Comparison of ENCODE assay signal across 23 cellular contexts in genomic region chr16:46887524-46887854, GRCh38. TPM values are rescaled to one million over a fixed set of nuclear protein-coding genes. Genes with fewer than 3 reads are reported as not detected.
DNase-seq lines count a peak whose midpoint lies in the region; ATAC-seq and TF ChIP-seq lines count a peak whose summit lies in the region.
"Had no signal": no experiment of that assay in that cellular context is flagged by ENCODE, and none has a peak within 500 bp of the region (broad histone marks: within the 10 kb centered on the region; RNA-seq: fewer than 3 reads in every experiment).

No MANE protein-coding gene starts in this region.

- H3K27me3 Mint-ChIP-seq in GM23338 (ENCODE audit: insufficient read depth, low read depth, poor library complexity) = peaks cover 22% of the 10 kb centered on the region
- H3K27me3 Mint-ChIP-seq in activated CD8-positive, alpha-beta T cell treated with anti-CD3 and anti-CD28 coated beads, Interleukin-2, amount 10 ng/mL, durations not matched to agents 7 days and 5 days (ENCODE audit: low read depth) = peaks cover 11% of the 10 kb centered on the region
- peaks cover 27% of the 10 kb centered on the region for H3K27me3 Mint-ChIP-seq in stimulated activated naive CD8-positive, alpha-beta T cell treated with anti-CD3 and anti-CD28 coated beads, Interleukin-15, amount 100 ng/mL, for 72 hours

- H3K79me2 ChIP-seq in GM23338 (replicated peaks; ENCODE audit: insufficient read depth) = peaks cover 82% of the 10 kb centered on the region

- no peaks in the 10 kb centered on the region; the same call in none of the 2 replicates for H3K36me3 ChIP-seq in GM23338 (ENCODE audit: insufficient read depth)
- H3K36me3 ChIP-seq in body of pancreas (replicated peaks in 1 of 2; ENCODE audit: insufficient read depth in 1 of 2, low read depth in 2 of 2) = no peaks in the 10 kb centered on the region
- peaks cover 0 to 12% (median 0%) of the 10 kb centered on the region in 4 donors for H3K36me3 ChIP-seq in liver (ENCODE audit: control insufficient read depth in 4 of 4, insufficient read depth in 3 of 4, low read depth in 1 of 4, low read length in 3 of 4)
- H3K36me3 ChIP-seq in subcutaneous abdominal adipose tissue (ENCODE audit: control insufficient read depth in 5 of 5, insufficient read depth in 5 of 5, low read length in 5 of 5) = no peaks in the 10 kb centered on the region
- H3K36me3 ChIP-seq: ascending aorta, BE2C had no signal

- WGBS in body of pancreas, 2 donors = 17% methylated on average over 2 of the region's 2 CpGs; no CpG with 5 or more reads in 1 of the 2 donors
- WGBS in liver = 24% methylated on average over 2 of the region's 2 CpGs

- H3K27ac ChIP-seq in GM23338 (ENCODE audit: low read depth) (peak overlapping the region; percentile 80; the same call in 1 of the 2 replicates), body of pancreas (peak overlapping the region; percentile 89 to 95 (median 92)), liver (ENCODE audit: low read depth in 1 of 2, low read length in 2 of 2) (peak overlapping the region; percentile 92 to 94), subcutaneous abdominal adipose tissue (ENCODE audit: low read depth, low read length) (peak overlapping the region; percentile 94)

- H3K4me3 ChIP-seq in GM23338 = no peak overlapping the region
- H3K4me3 ChIP-seq in body of pancreas = no peak overlapping the region
- H3K4me3 ChIP-seq in liver (ENCODE audit: low read depth in 1 of 3, low read length in 3 of 3) = no peak overlapping the region
- no peak overlapping the region for H3K4me3 ChIP-seq in subcutaneous abdominal adipose tissue (ENCODE audit: low read depth in 1 of 5, low read length in 5 of 5)
- H3K4me3 ChIP-seq: ascending aorta, HAP-1 had no signal

- TF ChIP-seq RAD21 in liver (IDR thresholded peaks at IDR 0.05) = no peak

- ATAC-seq in GM23338 = no peak
- ATAC-seq in body of pancreas = no peak
- no peak for ATAC-seq in GM18858 (IDR thresholded peaks at IDR 0.05; ENCODE audit: unreplicated experiment)
- ATAC-seq in activated CD8-positive, alpha-beta T cell treated with anti-CD3 and anti-CD28 coated beads, Interleukin-2, amount 10 ng/mL, durations not matched to agents 7 days and 5 days = no peak
- ATAC-seq in stimulated activated naive CD8-positive, alpha-beta T cell treated with anti-CD3 and anti-CD28 coated beads, Interleukin-15, amount 100 ng/mL, for 72 hours = no peak
- ATAC-seq: left colon; PC-3; right cardiac atrium; stimulated activated naive CD8-positive, alpha-beta T cell treated with anti-CD3 and anti-CD28 coated beads, Interleukin-15, Interleukin-2, amounts not matched to agents 100 U/mL and 50 U/mL, for 24 hours had no signal

- no peaks in the 10 kb centered on the region for H3K9me3 Mint-ChIP-seq in GM23338
- no peaks in the 10 kb centered on the region for H3K9me3 Mint-ChIP-seq in activated CD8-positive, alpha-beta T cell treated with anti-CD3 and anti-CD28 coated beads, Interleukin-2, amount 10 ng/mL, durations not matched to agents 7 days and 5 days (ENCODE audit: insufficient read depth)
- H3K9me3 Mint-ChIP-seq in stimulated activated naive CD8-positive, alpha-beta T cell treated with anti-CD3 and anti-CD28 coated beads, Interleukin-15, amount 100 ng/mL, for 72 hours = no peaks in the 10 kb centered on the region
- H3K9me3 Mint-ChIP-seq: activated naive CD4-positive, alpha-beta T cell treated with anti-CD3 and anti-CD28 coated beads, Interleukin-2, amount 50 U/mL, for 24 hours; naive B cell had no signal

- CTCF ChIA-PET in activated CD8-positive, alpha-beta T cell treated with anti-CD3 and anti-CD28 coated beads, Interleukin-2, amount 10 ng/mL, durations not matched to agents 7 days and 5 days (lab: Charles Lee) = interaction anchor here (1.3 to 1.4 kb wide), 2 partner anchors 15 to 21 kb away, joined by 3 to 5 read pairs; no protein-coding TSS in a partner anchor

- TF ChIP-seq CTCF in GM23338 (conservative IDR thresholded peaks at IDR 0.05; ENCODE audit: low read depth in 2 of 2) = no peak
- no peak for TF ChIP-seq CTCF in body of pancreas (IDR thresholded peaks at IDR 0.05)
- TF ChIP-seq CTCF in liver (IDR thresholded peaks at IDR 0.05; ENCODE audit: low read depth, low read length, missing input control) = no peak

- H3K9ac ChIP-seq in liver (ENCODE audit: low read depth in 1 of 2, low read length in 2 of 2) = peak overlapping the region in 1 of 2 donors; percentile 99
- no peak overlapping the region for H3K9ac ChIP-seq in subcutaneous abdominal adipose tissue (ENCODE audit: low read length in 5 of 5)

- H3K9me3 ChIP-seq in body of pancreas = no peaks in the 10 kb centered on the region
- H3K9me3 ChIP-seq in liver (ENCODE audit: control insufficient read depth in 4 of 4, low read length in 3 of 4) = no peaks in the 10 kb centered on the region
- H3K9me3 ChIP-seq in subcutaneous abdominal adipose tissue (ENCODE audit: control insufficient read depth in 5 of 5, low read length in 5 of 5) = no peaks in the 10 kb centered on the region
- H3K9me3 ChIP-seq: ascending aorta, BE2C, HAP-1 had no signal

- H3K4me1 ChIP-seq in GM23338 (ENCODE audit: insufficient read depth) (peaks cover 27% of the 10 kb centered on the region), body of pancreas (peaks cover 60% of the 10 kb centered on the region), liver (ENCODE audit: control insufficient read depth in 4 of 4, insufficient read depth in 4 of 4, low read length in 3 of 4) (peaks cover 3 to 60% (median 24%) of the 10 kb centered on the region in 4 donors), subcutaneous abdominal adipose tissue (ENCODE audit: control insufficient read depth in 5 of 5, insufficient read depth in 5 of 5, low read length in 5 of 5) (peaks cover 0 to 87% (median 71%) of the 10 kb centered on the region in 5 donors)

- H3K27me3 ChIP-seq in GM23338 (ENCODE audit: insufficient read depth) (no peaks in the 10 kb centered on the region), body of pancreas (no peaks in the 10 kb centered on the region), liver (ENCODE audit: control insufficient read depth in 4 of 4, insufficient read depth in 4 of 4, low read length in 3 of 4) (no peaks in the 10 kb centered on the region), subcutaneous abdominal adipose tissue (ENCODE audit: control insufficient read depth in 5 of 5, insufficient read depth in 4 of 5, low read length in 5 of 5) (no peaks in the 10 kb centered on the region)
- H3K27me3 ChIP-seq: ascending aorta, BE2C had no signal

- H3K4me1 Mint-ChIP-seq in GM23338 = peaks cover 39% of the 10 kb centered on the region
- H3K4me1 Mint-ChIP-seq in activated CD8-positive, alpha-beta T cell treated with anti-CD3 and anti-CD28 coated beads, Interleukin-2, amount 10 ng/mL, durations not matched to agents 7 days and 5 days (ENCODE audit: low read depth) = peaks cover 15% of the 10 kb centered on the region
- peaks cover 34% of the 10 kb centered on the region for H3K4me1 Mint-ChIP-seq in stimulated activated naive CD8-positive, alpha-beta T cell treated with anti-CD3 and anti-CD28 coated beads, Interleukin-15, amount 100 ng/mL, for 72 hours

- peaks cover 45% of the 10 kb centered on the region for H4K20me1 ChIP-seq in GM23338 (replicated peaks; ENCODE audit: insufficient read depth)

- DNase-seq in GM23338 (ENCODE audit: low spot score) (no peak), body of pancreas (no peak), globus pallidus (ENCODE audit: low spot score) (no peak)
- DNase-seq in activated CD8-positive, alpha-beta T cell treated with anti-CD3 and anti-CD28 coated beads, Interleukin-2, amount 10 ng/mL, durations not matched to agents 7 days and 5 days = no peak
- no peak for DNase-seq in stimulated activated naive CD8-positive, alpha-beta T cell treated with anti-CD3 and anti-CD28 coated beads, Interleukin-15, amount 100 ng/mL, for 72 hours
- DNase-seq: activated CD4-positive, alpha-beta T cell treated with anti-CD3 and anti-CD28 coated beads, Interleukin-2, amount 50 U/mL, for 4 hours; activated CD8-positive, alpha-beta memory T cell treated with anti-CD3 and anti-CD28 coated beads, Interleukin-2, amount 50 U/mL, for 4 hours; BE2C; DND-41; left colon; naive B cell; NCI-H2081 treated with DMSO at 0.1 percent for 48 hours; PC-3; right cardiac atrium; Right ventricle myocardium superior; stimulated activated naive CD8-positive, alpha-beta T cell treated with anti-CD3 and anti-CD28 coated beads, Interleukin-15, Interleukin-2, amounts not matched to agents 100 U/mL and 50 U/mL, for 24 hours; T-helper 9 cell had no signal

- POLR2A ChIA-PET in activated CD8-positive, alpha-beta T cell treated with anti-CD3 and anti-CD28 coated beads, Interleukin-2, amount 10 ng/mL, durations not matched to agents 7 days and 5 days (lab: Charles Lee) = no interaction called here

- intact Hi-C loops in body of pancreas (cut with DNase I) = no loop called here

- H3K27ac Mint-ChIP-seq in GM23338 = 0 out of 2 replicates have a peak overlapping the region, but pooled peaks have one; percentile 67
- H3K27ac Mint-ChIP-seq in activated CD8-positive, alpha-beta T cell treated with anti-CD3 and anti-CD28 coated beads, Interleukin-2, amount 10 ng/mL, durations not matched to agents 7 days and 5 days = no peak overlapping the region
- H3K27ac Mint-ChIP-seq in stimulated activated naive CD8-positive, alpha-beta T cell treated with anti-CD3 and anti-CD28 coated beads, Interleukin-15, amount 100 ng/mL, for 72 hours = no peak overlapping the region
- H3K27ac Mint-ChIP-seq: activated naive CD4-positive, alpha-beta T cell treated with anti-CD3 and anti-CD28 coated beads, Interleukin-2, amount 50 U/mL, for 24 hours had no signal

- H3K4me2 ChIP-seq in GM23338 = peak overlapping the region; percentile 96; the same call in 1 of the 2 replicates

- H3K36me3 Mint-ChIP-seq in GM23338 (ENCODE audit: low read depth) = peaks cover 67% of the 10 kb centered on the region
- H3K36me3 Mint-ChIP-seq in activated CD8-positive, alpha-beta T cell treated with anti-CD3 and anti-CD28 coated beads, Interleukin-2, amount 10 ng/mL, durations not matched to agents 7 days and 5 days (ENCODE audit: low read depth) = no peaks in the 10 kb centered on the region
- H3K36me3 Mint-ChIP-seq: naive B cell had no signal

- no peak overlapping the region for H2AFZ ChIP-seq in GM23338

- H3K4me3 Mint-ChIP-seq in GM23338 = peak overlapping the region; percentile 25; the same call in 1 of the 3 replicates
- no peak overlapping the region for H3K4me3 Mint-ChIP-seq in activated CD8-positive, alpha-beta T cell treated with anti-CD3 and anti-CD28 coated beads, Interleukin-2, amount 10 ng/mL, durations not matched to agents 7 days and 5 days
- H3K4me3 Mint-ChIP-seq in stimulated activated naive CD8-positive, alpha-beta T cell treated with anti-CD3 and anti-CD28 coated beads, Interleukin-15, amount 100 ng/mL, for 72 hours = no peak overlapping the region

- H3F3A ChIP-seq in GM23338 (replicated peaks; ENCODE audit: low read depth) = 0 out of 2 replicates have a peak, but pooled peaks cover 8% of the 10 kb centered on the region

- no peak for TF ChIP-seq POLR2A in body of pancreas (IDR thresholded peaks at IDR 0.05)

- no peaks in the 10 kb centered on the region for H3K9me2 ChIP-seq in GM23338 (ENCODE audit: insufficient read depth)

RNA-seq across cellular contexts. Expression of gene GPT2, which starts 3.3 kb away (rescaled TPM):
- 81.0 and 82.6 TPM in 2 replicates for total RNA-seq in GM23338 (2014; rRNA removed; shearing (Covaris generic))
- 48.5 TPM in 2 replicates for polyA plus RNA-seq in GM23338 (2016; fragmentation: Nextera tagmentation; extraction: Ambion mirVana)
- total RNA-seq in body of pancreas = 10 to 100 TPM; 52.1 to 83.1 TPM
- 10 to 100 TPM in 1 of 2 donors, 1 to 10 TPM in 1; 6.8 to 54.3 TPM for total RNA-seq in liver
- 10 to 100 TPM; 39.8 to 78.3 TPM for polyA plus RNA-seq in liver
- total RNA-seq in activated CD8-positive, alpha-beta T cell treated with anti-CD3 and anti-CD28 coated beads, Interleukin-2, amount 10 ng/mL, durations not matched to agents 7 days and 5 days = 1 to 10 TPM; 5.4 to 7.3 TPM

RNA-seq across cellular contexts. Expression of gene C16orf87, which starts 56.5 kb away (rescaled TPM):
- total RNA-seq in GM23338 (2014; rRNA removed; shearing (Covaris generic)) = 23.4 and 32.1 TPM in 2 replicates
- polyA plus RNA-seq in GM23338 (2016; fragmentation: Nextera tagmentation; extraction: Ambion mirVana) (40.2 and 46.0 TPM in 2 replicates), liver (10 to 100 TPM in 1 of 2 donors, 1 to 10 TPM in 1; 4.1 to 12.9 TPM)
- total RNA-seq in body of pancreas (10 to 100 TPM in 1 of 2 donors, 1 to 10 TPM in 1; 3.1 to 11.5 TPM), liver (1 to 10 TPM; 4.4 to 6.2 TPM)
- 1 to 10 TPM; 7.5 to 8.4 TPM for total RNA-seq in activated CD8-positive, alpha-beta T cell treated with anti-CD3 and anti-CD28 coated beads, Interleukin-2, amount 10 ng/mL, durations not matched to agents 7 days and 5 days
